Comparison of ENCODE assay signal across 18 cellular contexts in genomic region chr22:11629661-11630385, GRCh38.
"Had no signal": no experiment of that assay in that cellular context is flagged by ENCODE, and none has a peak within 500 bp of the region (broad histone marks: within the 10 kb centered on the region; RNA-seq: fewer than 3 reads in every experiment).

No MANE protein-coding gene starts in this region.

- H3K4me3 Mint-ChIP-seq: activated naive CD8-positive, alpha-beta T cell treated with anti-CD3 and anti-CD28 coated beads for 36 hours; activated T-helper 1 cell treated with anti-CD3 and anti-CD28 coated beads, Interleukin-12 subunit alpha, Interleukin-12 subunit beta, Interleukin-2, Interleukin-4 antibody, amounts not matched to agents 30 ng/mL and 10 ng/mL and 1 ng/mL, durations not matched to agents 14 hours and 24 hours and 36 hours; central memory CD8-positive, alpha-beta T cell; dendritic cell treated with granulocyte-macrophage colony-stimulating factor and Interleukin-4, amounts not matched to agents 40 ng/mL and 50 ng/mL, for 4 days; memory B cell; natural killer cell; stimulated activated naive CD8-positive, alpha-beta T cell treated with anti-CD3 and anti-CD28 coated beads, Interleukin-15, Interleukin-2, amounts not matched to agents 100 ng/mL and 50 ng/mL, for 24 hours; type B pancreatic cell had no signal

- ATAC-seq: gastrocnemius medialis had no signal

- H3K27ac Mint-ChIP-seq: activated naive CD8-positive, alpha-beta T cell treated with anti-CD3 and anti-CD28 coated beads for 36 hours; activated T-helper 1 cell treated with anti-CD3 and anti-CD28 coated beads, Interleukin-12 subunit alpha, Interleukin-12 subunit beta, Interleukin-2, Interleukin-4 antibody, amounts not matched to agents 30 ng/mL and 10 ng/mL and 1 ng/mL, durations not matched to agents 14 hours and 24 hours and 36 hours; dendritic cell treated with granulocyte-macrophage colony-stimulating factor and Interleukin-4, amounts not matched to agents 40 ng/mL and 50 ng/mL, for 4 days; memory B cell; natural killer cell; stimulated activated naive CD8-positive, alpha-beta T cell treated with anti-CD3 and anti-CD28 coated beads, Interleukin-15, Interleukin-2, amounts not matched to agents 100 ng/mL and 50 ng/mL, for 24 hours; type B pancreatic cell had no signal

- DNase-seq: activated CD4-positive, alpha-beta T cell treated with anti-CD3 and anti-CD28 coated beads, Interleukin-2, amount 50 U/mL, for 1 hour; activated naive CD8-positive, alpha-beta T cell treated with anti-CD3 and anti-CD28 coated beads for 36 hours; brain microvascular endothelial cell; effector memory CD4-positive, alpha-beta T cell; gastrocnemius medialis; heart right ventricle; left ventricle myocardium inferior; natural killer cell; T-helper 9 cell had no signal

- H3K27ac ChIP-seq: brain microvascular endothelial cell, epithelial cell of prostate, gastrocnemius medialis, heart right ventricle, left ventricle myocardium inferior, suprapubic skin had no signal

- H3K4me3 ChIP-seq: gastrocnemius medialis, heart right ventricle, left ventricle myocardium inferior, smooth muscle cell, suprapubic skin had no signal

- H3K27me3 ChIP-seq: brain microvascular endothelial cell, gastrocnemius medialis, heart right ventricle, suprapubic skin had no signal

- H3K36me3 ChIP-seq: brain microvascular endothelial cell, gastrocnemius medialis, heart right ventricle, left ventricle myocardium inferior, suprapubic skin had no signal

- H3K4me1 Mint-ChIP-seq: activated naive CD8-positive, alpha-beta T cell treated with anti-CD3 and anti-CD28 coated beads for 36 hours; central memory CD8-positive, alpha-beta T cell; memory B cell; natural killer cell had no signal

- H3K27me3 Mint-ChIP-seq: activated naive CD8-positive, alpha-beta T cell treated with anti-CD3 and anti-CD28 coated beads for 36 hours; central memory CD8-positive, alpha-beta T cell; dendritic cell treated with granulocyte-macrophage colony-stimulating factor and Interleukin-4, amounts not matched to agents 40 ng/mL and 50 ng/mL, for 4 days; memory B cell; stimulated activated naive CD8-positive, alpha-beta T cell treated with anti-CD3 and anti-CD28 coated beads, Interleukin-15, Interleukin-2, amounts not matched to agents 100 ng/mL and 50 ng/mL, for 24 hours; type B pancreatic cell had no signal

- H3K9me3 ChIP-seq: gastrocnemius medialis had no signal

- H3K4me1 ChIP-seq: gastrocnemius medialis, heart right ventricle, left ventricle myocardium inferior, suprapubic skin had no signal
